ENCODE assay signal across 8 cellular contexts in genomic region chr3:160565442-160566403, GRCh38. TPM values are rescaled to one million over a fixed set of nuclear protein-coding genes. Genes with fewer than 3 reads are reported as not detected.
DNase-seq lines count a peak whose midpoint lies in the region; ATAC-seq and TF ChIP-seq lines count a peak whose summit lies in the region.

TSS of gene KPNA4 (minus strand) at chr3:160565571. CDS start at chr3:160565282, 289 bp downstream.

- no peaks in the 10 kb centered on the region for H3K27me3 ChIP-seq in ACC112 (ENCODE audit: insufficient read depth, low read length)
- no peaks in the 10 kb centered on the region for H3K27me3 ChIP-seq in breast epithelium

- H3K9me3 ChIP-seq in breast epithelium: no peaks in the 10 kb centered on the region
- H3K9me3 ChIP-seq in iPS-18c (ENCODE audit: control insufficient read depth, insufficient read depth, low read length): peaks cover 5% of the 10 kb centered on the region

- TF ChIP-seq CTCF in VCaP (conservative IDR thresholded peaks at IDR 0.05): no peak
- TF ChIP-seq CTCF in breast epithelium (IDR thresholded peaks at IDR 0.05): no peak

- peaks cover 41% of the 10 kb centered on the region for H3K4me1 ChIP-seq in ACC112 (ENCODE audit: control insufficient read depth, insufficient read depth, low read length, unreplicated experiment)
- peaks cover 0 to 13% of the 10 kb centered on the region in 2 donors for H3K4me1 ChIP-seq in breast epithelium

- H3K27ac ChIP-seq in ACC112 (ENCODE audit: low read depth, low read length): peak within 1 kb of the TSS; percentile 97
- peak within 1 kb of the TSS; percentile 93 for H3K27ac ChIP-seq in VCaP
- peak within 1 kb of the TSS; percentile 99 for H3K27ac ChIP-seq in breast epithelium
- H3K27ac ChIP-seq in skin epidermis: peak within 1 kb of the TSS; percentile 91 to 100 (median 99)

- intact Hi-C loops in breast epithelium (cut with DNase I; ENCODE audit: low total_unique reads): no loop called here

- H3K36me3 ChIP-seq in ACC112 (ENCODE audit: insufficient read depth, low read length) (peaks cover 15% of the 10 kb centered on the region), breast epithelium (no peaks in the 10 kb centered on the region)

- ATAC-seq in GM18870 (IDR thresholded peaks at IDR 0.05; ENCODE audit: unreplicated experiment): peak; percentile 82
- ATAC-seq in HG03135 (IDR thresholded peaks at IDR 0.05; ENCODE audit: unreplicated experiment): peak; percentile 94

- peak within 1 kb of the TSS; percentile 97 for H3K4me3 ChIP-seq in ACC112 (ENCODE audit: low read depth, low read length)
- peak within 1 kb of the TSS; percentile 86 to 94 (median 87) for H3K4me3 ChIP-seq in breast epithelium
- peak within 1 kb of the TSS; percentile 73 for H3K4me3 ChIP-seq in iPS-18c (ENCODE audit: insufficient read depth, low read depth, low read length)
- H3K4me3 ChIP-seq in skin epidermis: peak within 1 kb of the TSS; percentile 42 to 93 (median 66)

- peak within 1 kb of the TSS; percentile 25 for H2AFZ ChIP-seq in ACC112 (ENCODE audit: low read length, unreplicated experiment)

- TF ChIP-seq POLR2A in breast epithelium (IDR thresholded peaks at IDR 0.05): peak; percentile 48

- peaks cover 64% of the 10 kb centered on the region for H3K79me2 ChIP-seq in ACC112 (ENCODE audit: control insufficient read depth, insufficient read depth, low read length, unreplicated experiment)

- DNase-seq in NCI-H2196 treated with DMSO at 0.1 percent for 48 hours (lab: John Stamatoyannopoulos, UW; ENCODE audit: unreplicated experiment): peak; percentile 100
- DNase-seq in breast epithelium (ENCODE audit: low spot score in 2 of 2): peak; percentile 97 to 98

RNA-seq across cellular contexts. Expression of gene KPNA4, which starts in this region (rescaled TPM):
- 10 to 100 TPM; 25.2 to 39.2 (median 35.6) TPM for total RNA-seq in breast epithelium

Comparison
In these comparisons a context has a peak if more than half of its experiments do, and no peak if none do; other contexts are left out.
1. Peak in every context shown above with its lines: DNase-seq, ATAC-seq, H3K4me3 ChIP-seq and H3K27ac ChIP-seq.